1 cellular context compared by ENCODE assay signal in genomic region chr3:67649681-67650080, GRCh38.
TF ChIP-seq lines count a peak whose summit lies in the region.

No MANE protein-coding gene starts in this region.

TF ChIP-seq in A549, 52 proteins besides CTCF, POLR2A, EP300 and RAD21 (continued from another document):
- TF ChIP-seq USF2 (IDR thresholded peaks at IDR 0.05) (no peak), PHF8 (IDR thresholded peaks at IDR 0.05; ENCODE audit: borderline replicate concordance, low read depth) (no peak), HOXB5 (CRISPR knock-in tag; IDR thresholded peaks at IDR 0.05) (no peak), ESRRA (IDR thresholded peaks at IDR 0.05; ENCODE audit: borderline replicate concordance, low read length) (no peak), CHD4 (IDR thresholded peaks at IDR 0.05; ENCODE audit: borderline replicate concordance) (no peak), PBX3 (IDR thresholded peaks at IDR 0.05) (no peak)
